In genomic region chr11:61963282-61964057, GRCh38 we compare ENCODE assay signal across 8 cellular contexts. TPM values are rescaled to one million over a fixed set of nuclear protein-coding genes. Genes with fewer than 3 reads are reported as not detected.
DNase-seq lines count a peak whose midpoint lies in the region; ATAC-seq, FAIRE-seq and TF ChIP-seq lines count a peak whose summit lies in the region.

No MANE protein-coding gene starts in this region.

- no peak overlapping the region for H3K4me3 ChIP-seq in RWPE2 (ENCODE audit: severe bottlenecking)
- H3K4me3 ChIP-seq in dorsolateral prefrontal cortex, result peak overlapping the region in 52 of 59 donors; percentile 6 to 100 (median 96)
- H3K4me3 ChIP-seq in muscle layer of colon (ENCODE audit: low read depth in 1 of 2, low read length in 2 of 2), result peak overlapping the region in 1 of 2 donors; percentile 17

- intact Hi-C loops in dorsolateral prefrontal cortex (cut with DNase I), result loop anchor here (5.0 kb wide), 1 partner anchor 119 kb away; no protein-coding TSS in a partner anchor

- peaks cover 12% of the 10 kb centered on the region for H3K4me1 ChIP-seq in RWPE2 (ENCODE audit: insufficient read depth, poor library complexity, severe bottlenecking)
- H3K4me1 ChIP-seq in muscle layer of colon (ENCODE audit: insufficient read depth, low read length), result peaks cover 45% of the 10 kb centered on the region

- H3K27me3 ChIP-seq in RWPE2 (ENCODE audit: insufficient read depth, poor library complexity, severe bottlenecking), result no peaks in the 10 kb centered on the region
- H3K27me3 ChIP-seq in dorsolateral prefrontal cortex, result no peaks in the 10 kb centered on the region
- no peaks in the 10 kb centered on the region for H3K27me3 ChIP-seq in muscle layer of colon (ENCODE audit: control insufficient read depth in 1 of 2, insufficient read depth in 2 of 2, low read length in 2 of 2)

- no peak for TF ChIP-seq CTCF in RWPE2 (IDR thresholded peaks at IDR 0.05; ENCODE audit: poor library complexity, severe bottlenecking)
- TF ChIP-seq CTCF in dorsolateral prefrontal cortex (IDR thresholded peaks at IDR 0.05 in 54 of 56, conservative IDR thresholded peaks at IDR 0.05 in 2 of 56; ENCODE audit: low read depth in 1 of 56, partially characterized antibody in 56 of 56), result no peak

- no peak overlapping the region for H3K9ac ChIP-seq in muscle layer of colon (ENCODE audit: low read length)

- H3K9me3 ChIP-seq in RWPE2 (ENCODE audit: severe bottlenecking) (no peaks in the 10 kb centered on the region), muscle layer of colon (ENCODE audit: low read length) (no peaks in the 10 kb centered on the region)

- FAIRE-seq in GM18507 (lab: Jason Lieb, UNC), result peak; percentile 71

- ATAC-seq in RWPE2 (ENCODE audit: low read depth), result peak; percentile 6; the same call in 2 of the 3 replicates

- H3K36me3 ChIP-seq in RWPE2 (ENCODE audit: low read depth) (peaks cover 37% of the 10 kb centered on the region), muscle layer of colon (ENCODE audit: insufficient read depth, low read length) (peaks cover 45% of the 10 kb centered on the region)

- peak overlapping the region; percentile 97 for H3K27ac ChIP-seq in RWPE2 (ENCODE audit: poor library complexity, severe bottlenecking)
- peak overlapping the region; percentile 48 to 100 (median 99) for H3K27ac ChIP-seq in dorsolateral prefrontal cortex
- H3K27ac ChIP-seq in muscle layer of colon (ENCODE audit: low read depth, low read length), result peak overlapping the region; percentile 42

- DNase-seq in GM18507 (ENCODE audit: extremely low spot score, insufficient read length, low read depth) (no peak), RWPE2 (ENCODE audit: low spot score) (no peak), dorsolateral prefrontal cortex (peak in 5 of 10 donors; percentile 14 to 28 (median 26)), NCI-H2227 treated with DMSO at 0.1 percent for 48 hours (lab: John Stamatoyannopoulos, UW) (no peak), DMS 273 (lab: John Stamatoyannopoulos, UW; ENCODE audit: unreplicated experiment) (no peak), DMS153 treated with DMSO at 0.1 percent for 48 hours (lab: John Stamatoyannopoulos, UW; ENCODE audit: unreplicated experiment) (no peak)
- DNase-seq in effector CD4-positive, alpha-beta T cell, result no peak

RNA-seq across cellular contexts. Expression of gene FTH1, which starts 4.0 kb away (rescaled TPM):
- 1,000 to 10,000 TPM; 2,016 to 5,225 (median 3,057) TPM for total RNA-seq in dorsolateral prefrontal cortex

RNA-seq across cellular contexts. Expression of gene BEST1, which starts 13.3 kb away (rescaled TPM):
- 100 to 1,000 TPM in 2 of 120 experiments, 10 to 100 TPM in 118; 10.7 to 176 (median 32.0) TPM for total RNA-seq in dorsolateral prefrontal cortex

RNA-seq across cellular contexts. Expression of gene RAB3IL1, which starts 46.1 kb away (rescaled TPM):
- 10 to 100 TPM in 71 of 120 experiments, 1 to 10 TPM in 49; 5.8 to 23.3 (median 10.7) TPM for total RNA-seq in dorsolateral prefrontal cortex

Comparison
In these comparisons a context has a peak if more than half of its experiments do, and no peak if none do; other contexts are left out.
1. H3K27ac ChIP-seq: peak in every context shown above with its lines; median percentile 99 in dorsolateral prefrontal cortex; 97 in RWPE2; 42 in muscle layer of colon.